ENCODE assay signal across 28 cellular contexts in genomic region chr9:81074261-81074660, GRCh38.
"Had no signal": no experiment of that assay in that cellular context is flagged by ENCODE, and none has a peak within 500 bp of the region (broad histone marks: within the 10 kb centered on the region; RNA-seq: fewer than 3 reads in every experiment).

No MANE protein-coding gene starts in this region.

- H3K27ac Mint-ChIP-seq: activated naive CD4-positive, alpha-beta T cell treated with anti-CD3 and anti-CD28 coated beads, Interleukin-2, amount 10 ng/mL, durations not matched to agents 7 days and 5 days; activated naive CD8-positive, alpha-beta T cell treated with anti-CD3 and anti-CD28 coated beads, Interleukin-2, amount 10 ng/mL, durations not matched to agents 7 days and 5 days; activated T-cell treated with anti-CD3 and anti-CD28 coated beads, Interleukin-2, amount 50 U/mL, for 24 hours; brain; nephron progenitor cell; stimulated activated effector memory CD8-positive, alpha-beta T cell treated with anti-CD3 and anti-CD28 coated beads, Interleukin-12 subunit alpha, Interleukin-12 subunit beta, amount 100 ng/mL, for 72 hours; stimulated activated naive CD8-positive, alpha-beta T cell treated with anti-CD3 and anti-CD28 coated beads, Interleukin-15, amount 100 ng/mL, for 72 hours; T-helper 2 cell treated with Interferon-gamma antibody and Interleukin-4, amounts not matched to agents 5 μg/mL and 100 μg/mL, for 36 hours had no signal

- H3K4me1 Mint-ChIP-seq: activated naive CD4-positive, alpha-beta T cell treated with anti-CD3 and anti-CD28 coated beads, Interleukin-2, amount 10 ng/mL, durations not matched to agents 7 days and 5 days; activated naive CD8-positive, alpha-beta T cell treated with anti-CD3 and anti-CD28 coated beads, Interleukin-2, amount 10 ng/mL, durations not matched to agents 7 days and 5 days; stimulated activated effector memory CD8-positive, alpha-beta T cell treated with anti-CD3 and anti-CD28 coated beads, Interleukin-12 subunit alpha, Interleukin-12 subunit beta, amount 100 ng/mL, for 72 hours; stimulated activated naive CD8-positive, alpha-beta T cell treated with anti-CD3 and anti-CD28 coated beads, Interleukin-15, amount 100 ng/mL, for 72 hours had no signal

- DNase-seq: activated CD4-positive, alpha-beta T cell treated with anti-CD3 and anti-CD28 coated beads for 4 hours; activated CD4-positive, alpha-beta T cell treated with anti-CD3 and anti-CD28 coated beads, Interleukin-2, amount 50 U/mL, for 48 hours; activated CD8-positive, alpha-beta memory T cell treated with anti-CD3 and anti-CD28 coated beads, Interleukin-2, amount 50 U/mL, for 4 hours; activated gamma-delta T cell; activated naive CD4-positive, alpha-beta T cell treated with anti-CD3 and anti-CD28 coated beads, Interleukin-2, amount 10 ng/mL, durations not matched to agents 7 days and 5 days; activated naive CD8-positive, alpha-beta T cell treated with anti-CD3 and anti-CD28 coated beads, Interleukin-2, amount 10 ng/mL, durations not matched to agents 7 days and 5 days; activated T-cell treated with anti-CD3 and anti-CD28 coated beads, Interleukin-2, amount 50 U/mL, for 24 hours; dermis blood vessel endothelial cell; effector CD4-positive, alpha-beta T cell; erythroblast; head of caudate nucleus; hypothalamus; left cardiac atrium; mammary epithelial cell; nephron progenitor cell; right lobe of liver; stimulated activated CD4-positive, alpha-beta T cell treated with anti-CD3 and anti-CD28 coated beads, Interleukin-12 subunit alpha, Interleukin-12 subunit beta, amount 100 ng/mL, for 4 hours; stimulated activated CD4-positive, alpha-beta T cell treated with anti-CD3 and anti-CD28 coated beads, Interleukin-4, amount 100 ng/mL, for 1 hour; stimulated activated naive CD8-positive, alpha-beta T cell treated with anti-CD3 and anti-CD28 coated beads, Interleukin-15, amount 100 ng/mL, for 72 hours; substantia nigra; T-helper 1 cell; upper lobe of left lung had no signal

- H3K9me3 ChIP-seq: ascending aorta, gastroesophageal sphincter, neutrophil, right lobe of liver, upper lobe of left lung had no signal

- ATAC-seq: gastroesophageal sphincter; left cardiac atrium; right lobe of liver; stimulated activated effector memory CD8-positive, alpha-beta T cell treated with anti-CD3 and anti-CD28 coated beads, Interleukin-12 subunit alpha, Interleukin-12 subunit beta, amount 100 ng/mL, for 72 hours; stimulated activated naive CD8-positive, alpha-beta T cell treated with anti-CD3 and anti-CD28 coated beads, Interleukin-15, amount 100 ng/mL, for 72 hours had no signal

- H3K36me3 Mint-ChIP-seq: activated naive CD4-positive, alpha-beta T cell treated with anti-CD3 and anti-CD28 coated beads, Interleukin-2, amount 10 ng/mL, durations not matched to agents 7 days and 5 days; activated naive CD8-positive, alpha-beta T cell treated with anti-CD3 and anti-CD28 coated beads, Interleukin-2, amount 10 ng/mL, durations not matched to agents 7 days and 5 days; brain; stimulated activated effector memory CD8-positive, alpha-beta T cell treated with anti-CD3 and anti-CD28 coated beads, Interleukin-12 subunit alpha, Interleukin-12 subunit beta, amount 100 ng/mL, for 72 hours had no signal

- H3K27me3 Mint-ChIP-seq: activated naive CD4-positive, alpha-beta T cell treated with anti-CD3 and anti-CD28 coated beads, Interleukin-2, amount 10 ng/mL, durations not matched to agents 7 days and 5 days; activated naive CD8-positive, alpha-beta T cell treated with anti-CD3 and anti-CD28 coated beads, Interleukin-2, amount 10 ng/mL, durations not matched to agents 7 days and 5 days; activated T-cell treated with anti-CD3 and anti-CD28 coated beads, Interleukin-2, amount 50 U/mL, for 24 hours; stimulated activated naive CD8-positive, alpha-beta T cell treated with anti-CD3 and anti-CD28 coated beads, Interleukin-15, amount 100 ng/mL, for 72 hours had no signal

- H3K9me3 Mint-ChIP-seq: activated naive CD4-positive, alpha-beta T cell treated with anti-CD3 and anti-CD28 coated beads, Interleukin-2, amount 10 ng/mL, durations not matched to agents 7 days and 5 days; nephron progenitor cell; stimulated activated naive CD8-positive, alpha-beta T cell treated with anti-CD3 and anti-CD28 coated beads, Interleukin-15, amount 100 ng/mL, for 72 hours had no signal

- H3K4me1 ChIP-seq: ascending aorta, gastroesophageal sphincter, right lobe of liver, upper lobe of left lung had no signal

- H3K36me3 ChIP-seq: ascending aorta, gastroesophageal sphincter, neutrophil, right lobe of liver, upper lobe of left lung had no signal

- H3K27me3 ChIP-seq: ascending aorta, gastroesophageal sphincter, neutrophil, right lobe of liver, upper lobe of left lung had no signal

- H3K4me3 ChIP-seq: ascending aorta, gastroesophageal sphincter, right lobe of liver, upper lobe of left lung had no signal

- H3K4me3 Mint-ChIP-seq: activated naive CD4-positive, alpha-beta T cell treated with anti-CD3 and anti-CD28 coated beads, Interleukin-2, amount 10 ng/mL, durations not matched to agents 7 days and 5 days; activated naive CD8-positive, alpha-beta T cell treated with anti-CD3 and anti-CD28 coated beads, Interleukin-2, amount 10 ng/mL, durations not matched to agents 7 days and 5 days; activated T-cell treated with anti-CD3 and anti-CD28 coated beads, Interleukin-2, amount 50 U/mL, for 24 hours; brain; nephron progenitor cell; stimulated activated effector memory CD8-positive, alpha-beta T cell treated with anti-CD3 and anti-CD28 coated beads, Interleukin-12 subunit alpha, Interleukin-12 subunit beta, amount 100 ng/mL, for 72 hours; stimulated activated naive CD8-positive, alpha-beta T cell treated with anti-CD3 and anti-CD28 coated beads, Interleukin-15, amount 100 ng/mL, for 72 hours; T-helper 2 cell treated with Interferon-gamma antibody and Interleukin-4, amounts not matched to agents 5 μg/mL and 100 μg/mL, for 36 hours had no signal

- H3K27ac ChIP-seq: ascending aorta, gastroesophageal sphincter, neutrophil, right lobe of liver, upper lobe of left lung had no signal
